Comparison of ENCODE assay signal across 15 cellular contexts in genomic region chr10:96670786-96671185, GRCh38. TPM values are rescaled to one million over a fixed set of nuclear protein-coding genes. Genes with fewer than 3 reads are reported as not detected.
DNase-seq lines count a peak whose midpoint lies in the region; ATAC-seq, FAIRE-seq and TF ChIP-seq lines count a peak whose summit lies in the region.
"Had no signal": no experiment of that assay in that cellular context is flagged by ENCODE, and none has a peak within 500 bp of the region (broad histone marks: within the 10 kb centered on the region; RNA-seq: fewer than 3 reads in every experiment).

No MANE protein-coding gene starts in this region.

- H3K4me3 Mint-ChIP-seq in activated T-cell treated with anti-CD3 and anti-CD28 coated beads, Interleukin-2, amount 50 U/mL, for 72 hours, result peak overlapping the region; percentile 2 to 20
- H3K4me3 Mint-ChIP-seq in activated T-cell treated with anti-CD3 and anti-CD28 coated beads, Interleukin-2, amount 50 U/mL, for 4 hours, result no peak overlapping the region
- no peak overlapping the region for H3K4me3 Mint-ChIP-seq in astrocyte (ENCODE audit: unreplicated experiment)
- no peak overlapping the region for H3K4me3 Mint-ChIP-seq in type B pancreatic cell
- H3K4me3 Mint-ChIP-seq: GM23338 had no signal

- DNase-seq in activated T-cell treated with anti-CD3 and anti-CD28 coated beads, Interleukin-2, amount 50 U/mL, for 72 hours, result no peak
- DNase-seq in activated T-cell treated with anti-CD3 and anti-CD28 coated beads, Interleukin-2, amount 50 U/mL, for 4 hours, result no peak
- DNase-seq in NCI-H2029 treated with DMSO at 0.1 percent for 48 hours (lab: John Stamatoyannopoulos, UW) (peak; percentile 75), astrocyte (ENCODE audit: low read depth) (peak; percentile 50), type B pancreatic cell (ENCODE audit: extremely low spot score, unreplicated experiment) (no peak), AG08396 (ENCODE audit: low spot score) (no peak)
- DNase-seq: ACHN; activated effector memory CD4-positive, alpha-beta T cell treated with anti-CD3 and anti-CD28 coated beads, Interleukin-2, amount 50 U/mL, for 16 hours; central memory CD4-positive, alpha-beta T cell; stimulated activated naive CD4-positive, alpha-beta T cell treated with Interleukin-2 at 50 U/mL for 16 hours had no signal

- peaks cover 17% of the 10 kb centered on the region for H3K4me1 ChIP-seq in astrocyte (ENCODE audit: insufficient read depth, low read length)

- no peak overlapping the region for H2AFZ ChIP-seq in astrocyte (ENCODE audit: low read depth, low read length)
- H2AFZ ChIP-seq: GM23338 had no signal

- H3K9me3 Mint-ChIP-seq in activated T-cell treated with anti-CD3 and anti-CD28 coated beads, Interleukin-2, amount 50 U/mL, for 72 hours, result no peaks in the 10 kb centered on the region
- no peaks in the 10 kb centered on the region for H3K9me3 Mint-ChIP-seq in activated T-cell treated with anti-CD3 and anti-CD28 coated beads, Interleukin-2, amount 50 U/mL, for 4 hours
- H3K9me3 Mint-ChIP-seq in astrocyte (ENCODE audit: unreplicated experiment) (peaks cover 2% of the 10 kb centered on the region), type B pancreatic cell (no peaks in the 10 kb centered on the region)
- H3K9me3 Mint-ChIP-seq: GM23338 had no signal

- no peaks in the 10 kb centered on the region for H3K27me3 ChIP-seq in astrocyte (ENCODE audit: insufficient read depth, low read length)

- no peaks in the 10 kb centered on the region for H3K9me3 ChIP-seq in astrocyte (ENCODE audit: insufficient read depth, low read depth, low read length)

- ATAC-seq in activated T-cell treated with anti-CD3 and anti-CD28 coated beads, Interleukin-2, amount 50 U/mL, for 72 hours (replicated peaks in 1 of 2), result peak; percentile 13 to 27
- no peak for ATAC-seq in activated T-cell treated with anti-CD3 and anti-CD28 coated beads, Interleukin-2, amount 50 U/mL, for 4 hours
- ATAC-seq in GM19324 (IDR thresholded peaks at IDR 0.05; ENCODE audit: low FRiP score, unreplicated experiment) (no peak), HG03135 (IDR thresholded peaks at IDR 0.05; ENCODE audit: unreplicated experiment) (no peak)
- ATAC-seq: activated CD4-positive, CD25-positive, alpha-beta regulatory T cell treated with anti-CD3 and anti-CD28 coated beads, Interleukin-2, amount 50 U/mL, for 24 hours; GM23338 had no signal

- no peak for FAIRE-seq in astrocyte (lab: Jason Lieb, UNC)
- FAIRE-seq: G401.6 had no signal

- H3K36me3 ChIP-seq in astrocyte (ENCODE audit: insufficient read depth, low read length), result no peaks in the 10 kb centered on the region

- H4K20me1 ChIP-seq in astrocyte (ENCODE audit: insufficient read depth, low read length), result no peaks in the 10 kb centered on the region

- H3K79me2 ChIP-seq in astrocyte (ENCODE audit: insufficient read depth, low read length), result no peaks in the 10 kb centered on the region

- no peak overlapping the region for H3K27ac ChIP-seq in astrocyte (ENCODE audit: low read depth, low read length)

- no peak overlapping the region for H3K4me2 ChIP-seq in astrocyte (ENCODE audit: low read length)
- H3K4me2 ChIP-seq: GM23338 had no signal

- H3K27me3 Mint-ChIP-seq in activated T-cell treated with anti-CD3 and anti-CD28 coated beads, Interleukin-2, amount 50 U/mL, for 72 hours (ENCODE audit: low read depth), result no peaks in the 10 kb centered on the region
- H3K27me3 Mint-ChIP-seq in activated T-cell treated with anti-CD3 and anti-CD28 coated beads, Interleukin-2, amount 50 U/mL, for 4 hours (ENCODE audit: low read depth), result no peaks in the 10 kb centered on the region
- H3K27me3 Mint-ChIP-seq in astrocyte (ENCODE audit: low read depth, unreplicated experiment) (no peaks in the 10 kb centered on the region), type B pancreatic cell (no peaks in the 10 kb centered on the region)

- no peaks in the 10 kb centered on the region for H3K36me3 Mint-ChIP-seq in activated T-cell treated with anti-CD3 and anti-CD28 coated beads, Interleukin-2, amount 50 U/mL, for 72 hours (ENCODE audit: insufficient read depth in 2 of 2)
- H3K36me3 Mint-ChIP-seq in activated T-cell treated with anti-CD3 and anti-CD28 coated beads, Interleukin-2, amount 50 U/mL, for 4 hours (ENCODE audit: insufficient read depth), result no peaks in the 10 kb centered on the region
- no peaks in the 10 kb centered on the region for H3K36me3 Mint-ChIP-seq in astrocyte (ENCODE audit: low read depth, unreplicated experiment)
- H3K36me3 Mint-ChIP-seq in type B pancreatic cell, result no peaks in the 10 kb centered on the region

- TF ChIP-seq CTCF in astrocyte (IDR thresholded peaks at IDR 0.05; ENCODE audit: insufficient read depth, low read depth, low read length), result no peak
- no peak for TF ChIP-seq CTCF in type B pancreatic cell (conservative IDR thresholded peaks at IDR 0.05)

- peak overlapping the region; percentile 64 for H3K27ac Mint-ChIP-seq in activated T-cell treated with anti-CD3 and anti-CD28 coated beads, Interleukin-2, amount 50 U/mL, for 72 hours
- peak overlapping the region; percentile 88 for H3K27ac Mint-ChIP-seq in astrocyte (ENCODE audit: unreplicated experiment)
- peak overlapping the region; percentile 30 for H3K27ac Mint-ChIP-seq in type B pancreatic cell
- H3K27ac Mint-ChIP-seq: GM23338 had no signal

- no peak overlapping the region for H3K9ac ChIP-seq in astrocyte (ENCODE audit: low read length)

- no peak overlapping the region for H3K4me3 ChIP-seq in astrocyte (ENCODE audit: insufficient read depth, low read depth, low read length)
- H3K4me3 ChIP-seq: GM23338 had no signal

- H3K4me1 Mint-ChIP-seq in activated T-cell treated with anti-CD3 and anti-CD28 coated beads, Interleukin-2, amount 50 U/mL, for 72 hours (ENCODE audit: low read depth), result peaks cover 30% of the 10 kb centered on the region
- peaks cover 24% of the 10 kb centered on the region for H3K4me1 Mint-ChIP-seq in activated T-cell treated with anti-CD3 and anti-CD28 coated beads, Interleukin-2, amount 50 U/mL, for 4 hours (ENCODE audit: low read depth)
- H3K4me1 Mint-ChIP-seq in astrocyte (ENCODE audit: low read depth, unreplicated experiment), result peaks cover 51% of the 10 kb centered on the region
- peaks cover 30% of the 10 kb centered on the region for H3K4me1 Mint-ChIP-seq in type B pancreatic cell (ENCODE audit: unreplicated experiment)

RNA-seq across cellular contexts. Expression of gene PIK3AP1, which starts 49.5 kb away (rescaled TPM):
- total RNA-seq in activated T-cell treated with anti-CD3 and anti-CD28 coated beads, Interleukin-2, amount 50 U/mL, for 72 hours, result 10 to 100 TPM in 1 of 2 donors, 1 to 10 TPM in 1; 5.1 to 20.6 TPM
- 1 to 10 TPM; 3.2 to 6.9 (median 5.7) TPM for total RNA-seq in activated T-cell treated with anti-CD3 and anti-CD28 coated beads, Interleukin-2, amount 50 U/mL, for 4 hours
- 6.7 and 9.3 TPM in 2 replicates for total RNA-seq in astrocyte
- total RNA-seq in type B pancreatic cell (ENCODE audit: low replicate concordance), result 3.5 and 3.7 TPM in 2 replicates

Comparison
In these comparisons a context has a peak if more than half of its experiments do, and no peak if none do; other contexts are left out.
1. ATAC-seq: peak in activated T-cell treated with anti-CD3 and anti-CD28 coated beads, Interleukin-2, amount 50 U/mL, for 72 hours (2 of 2); none in activated T-cell treated with anti-CD3 and anti-CD28 coated beads, Interleukin-2, amount 50 U/mL, for 4 hours (0 of 2), GM19324 (single experiment) and HG03135 (single experiment).
2. H3K4me3 Mint-ChIP-seq: peak in activated T-cell treated with anti-CD3 and anti-CD28 coated beads, Interleukin-2, amount 50 U/mL, for 72 hours (2 of 2); none in activated T-cell treated with anti-CD3 and anti-CD28 coated beads, Interleukin-2, amount 50 U/mL, for 4 hours (single experiment), astrocyte (single experiment) and type B pancreatic cell (single experiment).
3. DNase-seq: peak in NCI-H2029 treated with DMSO at 0.1 percent for 48 hours (single experiment) and astrocyte (single experiment); none in activated T-cell treated with anti-CD3 and anti-CD28 coated beads, Interleukin-2, amount 50 U/mL, for 72 hours (0 of 2), activated T-cell treated with anti-CD3 and anti-CD28 coated beads, Interleukin-2, amount 50 U/mL, for 4 hours (single experiment), type B pancreatic cell (single experiment) and AG08396 (single experiment).
4. H3K27ac Mint-ChIP-seq: peak in every context shown above with its lines; median percentile 88 in astrocyte; 64 in activated T-cell treated with anti-CD3 and anti-CD28 coated beads, Interleukin-2, amount 50 U/mL, for 72 hours; 30 in type B pancreatic cell.